ENCODE assay signal across 8 cellular contexts in genomic region chr1:78619803-78620579, GRCh38. TPM values are rescaled to one million over a fixed set of nuclear protein-coding genes. Genes with fewer than 3 reads are reported as not detected.
DNase-seq lines count a peak whose midpoint lies in the region; ATAC-seq and TF ChIP-seq lines count a peak whose summit lies in the region.

Gene IFI44L, plus strand, starts transcription at chr1:78620448. Its CDS starts 7,468 bp downstream, at chr1:78627916.

- no peaks in the 10 kb centered on the region for H3K9me3 Mint-ChIP-seq in activated CD4-positive, alpha-beta T cell treated with anti-CD3 and anti-CD28 coated beads for 36 hours (ENCODE audit: low read depth)
- no peaks in the 10 kb centered on the region for H3K9me3 Mint-ChIP-seq in dendritic cell treated with granulocyte-macrophage colony-stimulating factor and Interleukin-4, amounts not matched to agents 40 ng/mL and 50 ng/mL, for 4 days

- DNase-seq in activated CD4-positive, alpha-beta T cell treated with anti-CD3 and anti-CD28 coated beads for 36 hours = peak; percentile 84
- DNase-seq in myocyte (ENCODE audit: low read depth) (peak; percentile 67), NCI-H1417 (lab: John Stamatoyannopoulos, UW) (no peak)
- peak; percentile 50 for DNase-seq in stimulated activated naive CD8-positive, alpha-beta T cell treated with anti-CD3 and anti-CD28 coated beads, Interleukin-15, Interleukin-2, amounts not matched to agents 100 U/mL and 50 U/mL, for 24 hours
- no peak for DNase-seq in NK-92 treated with Interleukin-12 subunit alpha and Interleukin-12 subunit beta, amount 100 ng/mL, for 24 hours (lab: John Stamatoyannopoulos, UW)

- H3K4me3 Mint-ChIP-seq in activated CD4-positive, alpha-beta T cell treated with anti-CD3 and anti-CD28 coated beads for 36 hours = peak within 1 kb of the TSS; percentile 89
- peak within 1 kb of the TSS; percentile 17 for H3K4me3 Mint-ChIP-seq in dendritic cell treated with granulocyte-macrophage colony-stimulating factor and Interleukin-4, amounts not matched to agents 40 ng/mL and 50 ng/mL, for 4 days

- peak; percentile 43 for ATAC-seq in HG03432 (IDR thresholded peaks at IDR 0.05; ENCODE audit: unreplicated experiment)
- peak; percentile 48 for ATAC-seq in activated CD4-positive, alpha-beta T cell treated with anti-CD3 and anti-CD28 coated beads for 36 hours
- ATAC-seq in stimulated activated naive CD8-positive, alpha-beta T cell treated with anti-CD3 and anti-CD28 coated beads, Interleukin-15, Interleukin-2, amounts not matched to agents 100 U/mL and 50 U/mL, for 24 hours = peak; percentile 34

- H3K36me3 Mint-ChIP-seq in activated CD4-positive, alpha-beta T cell treated with anti-CD3 and anti-CD28 coated beads for 36 hours (ENCODE audit: low read depth) = peaks cover 23% of the 10 kb centered on the region
- no peaks in the 10 kb centered on the region for H3K36me3 Mint-ChIP-seq in dendritic cell treated with granulocyte-macrophage colony-stimulating factor and Interleukin-4, amounts not matched to agents 40 ng/mL and 50 ng/mL, for 4 days (ENCODE audit: low read depth)

- no peaks in the 10 kb centered on the region for H3K27me3 Mint-ChIP-seq in activated CD4-positive, alpha-beta T cell treated with anti-CD3 and anti-CD28 coated beads for 36 hours
- no peaks in the 10 kb centered on the region for H3K27me3 Mint-ChIP-seq in dendritic cell treated with granulocyte-macrophage colony-stimulating factor and Interleukin-4, amounts not matched to agents 40 ng/mL and 50 ng/mL, for 4 days

- CTCF ChIA-PET in activated CD4-positive, alpha-beta T cell treated with anti-CD3 and anti-CD28 coated beads for 36 hours (lab: Charles Lee) = interaction anchor here (0.6 to 2.5 kb wide), 12 partner anchors 9 to 869 kb away, joined by 3 to 23 read pairs (median 5); partner anchors contain the start of gene IFI44

- peaks cover 57% of the 10 kb centered on the region for H3K4me1 Mint-ChIP-seq in activated CD4-positive, alpha-beta T cell treated with anti-CD3 and anti-CD28 coated beads for 36 hours
- H3K4me1 Mint-ChIP-seq in dendritic cell treated with granulocyte-macrophage colony-stimulating factor and Interleukin-4, amounts not matched to agents 40 ng/mL and 50 ng/mL, for 4 days (ENCODE audit: low read depth) = peaks cover 31% of the 10 kb centered on the region

- H3K27ac Mint-ChIP-seq in activated CD4-positive, alpha-beta T cell treated with anti-CD3 and anti-CD28 coated beads for 36 hours = peak within 1 kb of the TSS; percentile 98
- peak within 1 kb of the TSS; percentile 41 for H3K27ac Mint-ChIP-seq in dendritic cell treated with granulocyte-macrophage colony-stimulating factor and Interleukin-4, amounts not matched to agents 40 ng/mL and 50 ng/mL, for 4 days

- intact Hi-C loops in activated CD4-positive, alpha-beta T cell treated with anti-CD3 and anti-CD28 coated beads for 36 hours (cut with DNase I, micrococcal nuclease) = loop anchor here (1.0 to 10.0 kb wide), 6 partner anchors 29 to 845 kb away; partner anchors contain the start of genes IFI44 (in 2 of the 2), FUBP1 (in 1 of the 2) and MIGA1 (in 1 of the 2)
- intact Hi-C loops in dendritic cell treated with granulocyte-macrophage colony-stimulating factor and Interleukin-4, amounts not matched to agents 40 ng/mL and 50 ng/mL, for 4 days (cut with micrococcal nuclease) = loop anchor here (5.0 kb wide), 1 partner anchor 32 kb away; no protein-coding TSS in a partner anchor

- POLR2A ChIA-PET in activated CD4-positive, alpha-beta T cell treated with anti-CD3 and anti-CD28 coated beads for 36 hours (lab: Charles Lee) = interaction anchor here (0.7 kb wide), 1 partner anchor 12 kb away, joined by 5 read pairs; no protein-coding TSS in a partner anchor

- peak; percentile 31 for TF ChIP-seq POLR2A in GM19193 (IDR thresholded peaks at IDR 0.05; ENCODE audit: extremely low read depth, insufficient read depth, insufficient read length)

RNA-seq across cellular contexts. Expression of gene IFI44L, which starts in this region (rescaled TPM):
- total RNA-seq in activated CD4-positive, alpha-beta T cell treated with anti-CD3 and anti-CD28 coated beads for 36 hours = 10 to 100 TPM; 52.1 to 55.5 TPM
- 26.0 and 41.6 TPM in 2 replicates for total RNA-seq in myocyte
- polyA plus RNA-seq in myocyte (2012) = 1.8 TPM

Comparison
In these comparisons a context has a peak if more than half of its experiments do, and no peak if none do; other contexts are left out.
1. DNase-seq: peak in activated CD4-positive, alpha-beta T cell treated with anti-CD3 and anti-CD28 coated beads for 36 hours (single experiment), myocyte (single experiment) and stimulated activated naive CD8-positive, alpha-beta T cell treated with anti-CD3 and anti-CD28 coated beads, Interleukin-15, Interleukin-2, amounts not matched to agents 100 U/mL and 50 U/mL, for 24 hours (single experiment); none in NK-92 treated with Interleukin-12 subunit alpha and Interleukin-12 subunit beta, amount 100 ng/mL, for 24 hours (single experiment) and NCI-H1417 (0 of 3).
2. Peak in every context shown above with its lines, with median percentiles within 50 percentile points of each other: ATAC-seq.